1 cellular context compared by ENCODE assay signal in the genomic region with DNA sequence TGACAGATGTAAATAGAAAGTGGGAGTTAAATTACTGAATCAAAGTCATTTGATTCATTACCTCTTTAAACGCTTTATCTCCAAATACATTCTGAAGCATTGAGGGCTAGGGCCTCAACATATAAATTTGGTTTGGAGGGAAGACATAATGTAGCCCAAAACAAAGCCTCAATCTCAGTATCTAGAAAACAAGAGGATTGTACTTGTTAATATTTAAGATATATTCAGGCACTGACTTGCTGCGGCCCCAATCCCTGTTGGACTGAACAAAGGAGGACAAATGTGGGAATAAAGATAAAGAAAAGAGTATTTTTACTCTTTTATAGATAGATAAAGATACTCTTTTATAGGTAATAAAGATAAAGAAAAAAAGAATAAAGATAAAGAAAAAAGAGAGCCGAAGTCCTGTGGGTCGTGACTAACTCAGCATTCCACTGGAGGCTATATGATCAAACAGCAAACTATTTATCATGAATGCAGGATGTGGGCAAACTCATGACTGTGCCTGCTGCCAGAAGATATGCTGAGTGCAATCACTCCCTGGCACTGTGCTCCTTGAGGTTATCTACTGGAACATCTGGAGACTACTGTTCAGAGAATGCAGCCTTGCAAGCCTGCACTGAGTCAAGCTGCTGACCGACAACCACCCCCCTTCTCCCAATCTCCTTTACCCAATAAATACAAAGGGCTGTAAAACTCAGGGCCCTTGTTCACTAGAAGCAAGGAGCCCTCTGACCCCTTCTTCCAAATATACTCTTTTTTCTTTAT.
TF ChIP-seq lines count a peak whose summit lies in the region.

No MANE protein-coding gene starts in this region.

TF ChIP-seq in K562, 482 proteins besides CTCF, POLR2A, EP300 and RAD21 (continued from another document and continues in another):
- TF ChIP-seq, protein P1, sequence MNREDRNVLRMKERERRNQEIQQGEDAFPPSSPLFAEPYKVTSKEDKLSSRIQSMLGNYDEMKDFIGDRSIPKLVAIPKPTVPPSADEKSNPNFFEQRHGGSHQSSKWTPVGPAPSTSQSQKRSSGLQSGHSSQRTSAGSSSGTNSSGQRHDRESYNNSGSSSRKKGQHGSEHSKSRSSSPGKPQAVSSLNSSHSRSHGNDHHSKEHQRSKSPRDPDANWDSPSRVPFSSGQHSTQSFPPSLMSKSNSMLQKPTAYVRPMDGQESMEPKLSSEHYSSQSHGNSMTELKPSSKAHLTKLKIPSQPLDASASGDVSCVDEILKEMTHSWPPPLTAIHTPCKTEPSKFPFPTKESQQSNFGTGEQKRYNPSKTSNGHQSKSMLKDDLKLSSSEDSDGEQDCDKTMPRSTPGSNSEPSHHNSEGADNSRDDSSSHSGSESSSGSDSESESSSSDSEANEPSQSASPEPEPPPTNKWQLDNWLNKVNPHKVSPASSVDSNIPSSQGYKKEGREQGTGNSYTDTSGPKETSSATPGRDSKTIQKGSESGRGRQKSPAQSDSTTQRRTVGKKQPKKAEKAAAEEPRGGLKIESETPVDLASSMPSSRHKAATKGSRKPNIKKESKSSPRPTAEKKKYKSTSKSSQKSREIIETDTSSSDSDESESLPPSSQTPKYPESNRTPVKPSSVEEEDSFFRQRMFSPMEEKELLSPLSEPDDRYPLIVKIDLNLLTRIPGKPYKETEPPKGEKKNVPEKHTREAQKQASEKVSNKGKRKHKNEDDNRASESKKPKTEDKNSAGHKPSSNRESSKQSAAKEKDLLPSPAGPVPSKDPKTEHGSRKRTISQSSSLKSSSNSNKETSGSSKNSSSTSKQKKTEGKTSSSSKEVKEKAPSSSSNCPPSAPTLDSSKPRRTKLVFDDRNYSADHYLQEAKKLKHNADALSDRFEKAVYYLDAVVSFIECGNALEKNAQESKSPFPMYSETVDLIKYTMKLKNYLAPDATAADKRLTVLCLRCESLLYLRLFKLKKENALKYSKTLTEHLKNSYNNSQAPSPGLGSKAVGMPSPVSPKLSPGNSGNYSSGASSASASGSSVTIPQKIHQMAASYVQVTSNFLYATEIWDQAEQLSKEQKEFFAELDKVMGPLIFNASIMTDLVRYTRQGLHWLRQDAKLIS (CRISPR knock-in tag; IDR thresholded peaks at IDR 0.05), result no peak
- TF ChIP-seq ZNF224 (CRISPR knock-in tag; IDR thresholded peaks at IDR 0.05), result no peak
- no peak for TF ChIP-seq WHSC1 (IDR thresholded peaks at IDR 0.05; ENCODE audit: low read length)
- TF ChIP-seq, protein P2, sequence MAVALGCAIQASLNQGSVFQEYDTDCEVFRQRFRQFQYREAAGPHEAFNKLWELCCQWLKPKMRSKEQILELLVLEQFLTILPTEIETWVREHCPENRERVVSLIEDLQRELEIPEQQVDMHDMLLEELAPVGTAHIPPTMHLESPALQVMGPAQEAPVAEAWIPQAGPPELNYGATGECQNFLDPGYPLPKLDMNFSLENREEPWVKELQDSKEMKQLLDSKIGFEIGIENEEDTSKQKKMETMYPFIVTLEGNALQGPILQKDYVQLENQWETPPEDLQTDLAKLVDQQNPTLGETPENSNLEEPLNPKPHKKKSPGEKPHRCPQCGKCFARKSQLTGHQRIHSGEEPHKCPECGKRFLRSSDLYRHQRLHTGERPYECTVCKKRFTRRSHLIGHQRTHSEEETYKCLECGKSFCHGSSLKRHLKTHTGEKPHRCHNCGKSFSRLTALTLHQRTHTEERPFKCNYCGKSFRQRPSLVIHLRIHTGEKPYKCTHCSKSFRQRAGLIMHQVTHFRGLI (CRISPR knock-in tag; IDR thresholded peaks at IDR 0.05), result peak; percentile 68; the same call in 1 of the 2 replicates
- no peak for TF ChIP-seq ZNF217 (CRISPR knock-in tag; IDR thresholded peaks at IDR 0.05)
- no peak for TF ChIP-seq ELK1 (CRISPR knock-in tag; IDR thresholded peaks at IDR 0.05)
- TF ChIP-seq TCF7L2 (IDR thresholded peaks at IDR 0.05; ENCODE audit: low read depth, low read length), result no peak
- TF ChIP-seq MITF (IDR thresholded peaks at IDR 0.05), result peak; percentile 99
- TF ChIP-seq RBM14 (IDR thresholded peaks at IDR 0.05; ENCODE audit: borderline replicate concordance, insufficient read depth, low read depth, low read length), result no peak
- no peak for TF ChIP-seq FOXO4 (CRISPR knock-in tag; IDR thresholded peaks at IDR 0.05)
- TF ChIP-seq, protein P3, sequence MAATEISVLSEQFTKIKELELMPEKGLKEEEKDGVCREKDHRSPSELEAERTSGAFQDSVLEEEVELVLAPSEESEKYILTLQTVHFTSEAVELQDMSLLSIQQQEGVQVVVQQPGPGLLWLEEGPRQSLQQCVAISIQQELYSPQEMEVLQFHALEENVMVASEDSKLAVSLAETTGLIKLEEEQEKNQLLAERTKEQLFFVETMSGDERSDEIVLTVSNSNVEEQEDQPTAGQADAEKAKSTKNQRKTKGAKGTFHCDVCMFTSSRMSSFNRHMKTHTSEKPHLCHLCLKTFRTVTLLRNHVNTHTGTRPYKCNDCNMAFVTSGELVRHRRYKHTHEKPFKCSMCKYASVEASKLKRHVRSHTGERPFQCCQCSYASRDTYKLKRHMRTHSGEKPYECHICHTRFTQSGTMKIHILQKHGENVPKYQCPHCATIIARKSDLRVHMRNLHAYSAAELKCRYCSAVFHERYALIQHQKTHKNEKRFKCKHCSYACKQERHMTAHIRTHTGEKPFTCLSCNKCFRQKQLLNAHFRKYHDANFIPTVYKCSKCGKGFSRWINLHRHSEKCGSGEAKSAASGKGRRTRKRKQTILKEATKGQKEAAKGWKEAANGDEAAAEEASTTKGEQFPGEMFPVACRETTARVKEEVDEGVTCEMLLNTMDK (IDR thresholded peaks at IDR 0.05; ENCODE audit: borderline replicate concordance, insufficient read depth, low read depth, low read length, poor library complexity, severe bottlenecking), result no peak
- TF ChIP-seq ZKSCAN8 (CRISPR knock-in tag; IDR thresholded peaks at IDR 0.05), result peak; percentile 83; the same call in 1 of the 2 replicates
- TF ChIP-seq, protein P4, sequence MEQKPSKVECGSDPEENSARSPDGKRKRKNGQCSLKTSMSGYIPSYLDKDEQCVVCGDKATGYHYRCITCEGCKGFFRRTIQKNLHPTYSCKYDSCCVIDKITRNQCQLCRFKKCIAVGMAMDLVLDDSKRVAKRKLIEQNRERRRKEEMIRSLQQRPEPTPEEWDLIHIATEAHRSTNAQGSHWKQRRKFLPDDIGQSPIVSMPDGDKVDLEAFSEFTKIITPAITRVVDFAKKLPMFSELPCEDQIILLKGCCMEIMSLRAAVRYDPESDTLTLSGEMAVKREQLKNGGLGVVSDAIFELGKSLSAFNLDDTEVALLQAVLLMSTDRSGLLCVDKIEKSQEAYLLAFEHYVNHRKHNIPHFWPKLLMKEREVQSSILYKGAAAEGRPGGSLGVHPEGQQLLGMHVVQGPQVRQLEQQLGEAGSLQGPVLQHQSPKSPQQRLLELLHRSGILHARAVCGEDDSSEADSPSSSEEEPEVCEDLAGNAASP (IDR thresholded peaks at IDR 0.05), result no peak
- TF ChIP-seq, protein P5, sequence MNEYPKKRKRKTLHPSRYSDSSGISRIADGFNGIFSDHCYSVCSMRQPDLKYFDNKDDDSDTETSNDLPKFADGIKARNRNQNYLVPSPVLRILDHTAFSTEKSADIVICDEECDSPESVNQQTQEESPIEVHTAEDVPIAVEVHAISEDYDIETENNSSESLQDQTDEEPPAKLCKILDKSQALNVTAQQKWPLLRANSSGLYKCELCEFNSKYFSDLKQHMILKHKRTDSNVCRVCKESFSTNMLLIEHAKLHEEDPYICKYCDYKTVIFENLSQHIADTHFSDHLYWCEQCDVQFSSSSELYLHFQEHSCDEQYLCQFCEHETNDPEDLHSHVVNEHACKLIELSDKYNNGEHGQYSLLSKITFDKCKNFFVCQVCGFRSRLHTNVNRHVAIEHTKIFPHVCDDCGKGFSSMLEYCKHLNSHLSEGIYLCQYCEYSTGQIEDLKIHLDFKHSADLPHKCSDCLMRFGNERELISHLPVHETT (CRISPR knock-in tag; conservative IDR thresholded peaks at IDR 0.05 in 1 of 2, IDR thresholded peaks at IDR 0.05 in 1 of 2), result peak in 1 of 2 experiments; percentile 70; a peak in 2 of 4 replicates
- TF ChIP-seq FIP1L1 (IDR thresholded peaks at IDR 0.05; ENCODE audit: low read depth, low read length, poor library complexity, severe bottlenecking), result no peak
- TF ChIP-seq ZNF778 (CRISPR knock-in tag; IDR thresholded peaks at IDR 0.05), result no peak
- TF ChIP-seq KAT2B (IDR thresholded peaks at IDR 0.05; ENCODE audit: low read depth, low read length), result no peak
- TF ChIP-seq FOS (IDR thresholded peaks at IDR 0.05; ENCODE audit: extremely low read depth, insufficient read length), result no peak
- TF ChIP-seq PTRF (tag; IDR thresholded peaks at IDR 0.05), result no peak
- TF ChIP-seq, protein P6, sequence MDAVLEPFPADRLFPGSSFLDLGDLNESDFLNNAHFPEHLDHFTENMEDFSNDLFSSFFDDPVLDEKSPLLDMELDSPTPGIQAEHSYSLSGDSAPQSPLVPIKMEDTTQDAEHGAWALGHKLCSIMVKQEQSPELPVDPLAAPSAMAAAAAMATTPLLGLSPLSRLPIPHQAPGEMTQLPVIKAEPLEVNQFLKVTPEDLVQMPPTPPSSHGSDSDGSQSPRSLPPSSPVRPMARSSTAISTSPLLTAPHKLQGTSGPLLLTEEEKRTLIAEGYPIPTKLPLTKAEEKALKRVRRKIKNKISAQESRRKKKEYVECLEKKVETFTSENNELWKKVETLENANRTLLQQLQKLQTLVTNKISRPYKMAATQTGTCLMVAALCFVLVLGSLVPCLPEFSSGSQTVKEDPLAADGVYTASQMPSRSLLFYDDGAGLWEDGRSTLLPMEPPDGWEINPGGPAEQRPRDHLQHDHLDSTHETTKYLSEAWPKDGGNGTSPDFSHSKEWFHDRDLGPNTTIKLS (IDR thresholded peaks at IDR 0.05; ENCODE audit: borderline replicate concordance, low read depth), result no peak
- 0 out of 2 replicates have a peak, but pooled peaks have one; percentile 55 for TF ChIP-seq ZEB2 (IDR thresholded peaks at IDR 0.05)
- TF ChIP-seq ZNF507 (tag; conservative IDR thresholded peaks at IDR 0.05), result no peak
- TF ChIP-seq ZNF324 (CRISPR knock-in tag; IDR thresholded peaks at IDR 0.05), result no peak
- peak; percentile 43 for TF ChIP-seq DACH1 (IDR thresholded peaks at IDR 0.05; ENCODE audit: partially characterized antibody)
- no peak for TF ChIP-seq ZSCAN29 (IDR thresholded peaks at IDR 0.05)
- no peak for TF ChIP-seq KLF10 (CRISPR knock-in tag; IDR thresholded peaks at IDR 0.05)
- peak; percentile 87; the same call in 1 of the 2 replicates for TF ChIP-seq HLTF (IDR thresholded peaks at IDR 0.05)
- TF ChIP-seq NFYB (IDR thresholded peaks at IDR 0.05; ENCODE audit: extremely low read depth, insufficient read length), result no peak
- TF ChIP-seq SMARCE1 (IDR thresholded peaks at IDR 0.05), result peak; percentile 99
- TF ChIP-seq, protein P7, sequence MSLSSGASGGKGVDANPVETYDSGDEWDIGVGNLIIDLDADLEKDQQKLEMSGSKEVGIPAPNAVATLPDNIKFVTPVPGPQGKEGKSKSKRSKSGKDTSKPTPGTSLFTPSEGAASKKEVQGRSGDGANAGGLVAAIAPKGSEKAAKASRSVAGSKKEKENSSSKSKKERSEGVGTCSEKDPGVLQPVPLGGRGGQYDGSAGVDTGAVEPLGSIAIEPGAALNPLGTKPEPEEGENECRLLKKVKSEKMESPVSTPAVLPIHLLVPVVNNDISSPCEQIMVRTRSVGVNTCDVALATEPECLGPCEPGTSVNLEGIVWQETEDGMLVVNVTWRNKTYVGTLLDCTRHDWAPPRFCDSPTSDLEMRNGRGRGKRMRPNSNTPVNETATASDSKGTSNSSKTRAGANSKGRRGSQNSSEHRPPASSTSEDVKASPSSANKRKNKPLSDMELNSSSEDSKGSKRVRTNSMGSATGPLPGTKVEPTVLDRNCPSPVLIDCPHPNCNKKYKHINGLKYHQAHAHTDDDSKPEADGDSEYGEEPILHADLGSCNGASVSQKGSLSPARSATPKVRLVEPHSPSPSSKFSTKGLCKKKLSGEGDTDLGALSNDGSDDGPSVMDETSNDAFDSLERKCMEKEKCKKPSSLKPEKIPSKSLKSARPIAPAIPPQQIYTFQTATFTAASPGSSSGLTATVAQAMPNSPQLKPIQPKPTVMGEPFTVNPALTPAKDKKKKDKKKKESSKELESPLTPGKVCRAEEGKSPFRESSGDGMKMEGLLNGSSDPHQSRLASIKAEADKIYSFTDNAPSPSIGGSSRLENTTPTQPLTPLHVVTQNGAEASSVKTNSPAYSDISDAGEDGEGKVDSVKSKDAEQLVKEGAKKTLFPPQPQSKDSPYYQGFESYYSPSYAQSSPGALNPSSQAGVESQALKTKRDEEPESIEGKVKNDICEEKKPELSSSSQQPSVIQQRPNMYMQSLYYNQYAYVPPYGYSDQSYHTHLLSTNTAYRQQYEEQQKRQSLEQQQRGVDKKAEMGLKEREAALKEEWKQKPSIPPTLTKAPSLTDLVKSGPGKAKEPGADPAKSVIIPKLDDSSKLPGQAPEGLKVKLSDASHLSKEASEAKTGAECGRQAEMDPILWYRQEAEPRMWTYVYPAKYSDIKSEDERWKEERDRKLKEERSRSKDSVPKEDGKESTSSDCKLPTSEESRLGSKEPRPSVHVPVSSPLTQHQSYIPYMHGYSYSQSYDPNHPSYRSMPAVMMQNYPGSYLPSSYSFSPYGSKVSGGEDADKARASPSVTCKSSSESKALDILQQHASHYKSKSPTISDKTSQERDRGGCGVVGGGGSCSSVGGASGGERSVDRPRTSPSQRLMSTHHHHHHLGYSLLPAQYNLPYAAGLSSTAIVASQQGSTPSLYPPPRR (CRISPR knock-in tag; IDR thresholded peaks at IDR 0.05; ENCODE audit: borderline replicate concordance), result peak; percentile 86; the same call in 1 of the 2 replicates
- TF ChIP-seq TAF9B (IDR thresholded peaks at IDR 0.05; ENCODE audit: partially characterized antibody), result peak; percentile 49
- peak; percentile 80 for TF ChIP-seq BHLHE40 (IDR thresholded peaks at IDR 0.05; ENCODE audit: low read length)
- TF ChIP-seq ZZZ3 (IDR thresholded peaks at IDR 0.05), result no peak
